9 cellular contexts compared by ENCODE assay signal in genomic region chr4:6732441-6733357, GRCh38. TPM values are rescaled to one million over a fixed set of nuclear protein-coding genes. Genes with fewer than 3 reads are reported as not detected.
DNase-seq lines count a peak whose midpoint lies in the region; ATAC-seq and TF ChIP-seq lines count a peak whose summit lies in the region.
"Had no signal": no experiment of that assay in that cellular context is flagged by ENCODE, and none has a peak within 500 bp of the region (broad histone marks: within the 10 kb centered on the region; RNA-seq: fewer than 3 reads in every experiment).

No MANE protein-coding gene starts in this region.

- peaks cover 2% of the 10 kb centered on the region for H3K4me1 Mint-ChIP-seq in endodermal cell
- H3K4me1 Mint-ChIP-seq in T-cell = peaks cover 9 to 10% (median 10%) of the 10 kb centered on the region in 3 donors
- H3K4me1 Mint-ChIP-seq in activated CD4-positive, alpha-beta T cell treated with anti-CD3 and anti-CD28 coated beads, Interleukin-2, amount 10 ng/mL, durations not matched to agents 24 days and 14 days = peaks cover 6% of the 10 kb centered on the region

- ATAC-seq in T-cell (replicated peaks in 1 of 4) (no peak), GM18867 (IDR thresholded peaks at IDR 0.05; ENCODE audit: unreplicated experiment) (no peak)

- TF ChIP-seq POLR2A in NB4 (IDR thresholded peaks at IDR 0.05; ENCODE audit: extremely low read depth, insufficient read length) = no peak

- H3K4me3 Mint-ChIP-seq in endodermal cell (no peak overlapping the region), T-cell (no peak overlapping the region)
- H3K4me3 Mint-ChIP-seq in activated CD4-positive, alpha-beta T cell treated with anti-CD3 and anti-CD28 coated beads, Interleukin-2, amount 10 ng/mL, durations not matched to agents 24 days and 14 days = no peak overlapping the region
- H3K4me3 Mint-ChIP-seq: brain had no signal

- POLR2A ChIA-PET in T-cell (lab: Charles Lee) = no interaction called here

- CTCF ChIA-PET in T-cell (lab: Charles Lee) = interaction anchor here in 1 of 2 donors (0.5 to 0.8 kb wide), 2 partner anchors 13 to 14 kb away, joined by 3 read pairs; no protein-coding TSS in a partner anchor

- no peaks in the 10 kb centered on the region for H3K9me3 ChIP-seq in endodermal cell (ENCODE audit: control insufficient read depth, low read length)

- H3K4me1 ChIP-seq in endodermal cell (ENCODE audit: control insufficient read depth, insufficient read depth, low read length) = no peaks in the 10 kb centered on the region

- TF ChIP-seq CTCF in NB4 (IDR thresholded peaks at IDR 0.05; ENCODE audit: low read depth, low read length) (no peak), endodermal cell (conservative IDR thresholded peaks at IDR 0.05) (no peak)

- no peak overlapping the region for H3K27ac ChIP-seq in endodermal cell (ENCODE audit: low read depth, low read length)

- DNase-seq in AG08395 (ENCODE audit: low spot score) = peak; percentile 94
- peak; percentile 72 for DNase-seq in NB4 (ENCODE audit: low read depth)
- peak; percentile 71 for DNase-seq in endodermal cell
- DNase-seq in midbrain (lab: John Stamatoyannopoulos, UW) = peak; percentile 56
- no peak for DNase-seq in activated CD4-positive, CD25-positive, alpha-beta regulatory T cell (lab: John Stamatoyannopoulos, UW)
- no peak for DNase-seq in T-cell
- DNase-seq in activated CD4-positive, alpha-beta T cell treated with anti-CD3 and anti-CD28 coated beads, Interleukin-2, amount 10 ng/mL, durations not matched to agents 24 days and 14 days = no peak

- H3K9ac ChIP-seq in endodermal cell (ENCODE audit: extremely low read depth, low read length, poor library complexity, severe bottlenecking) = no peak overlapping the region

- H3K9me3 Mint-ChIP-seq in endodermal cell (no peaks in the 10 kb centered on the region), T-cell (no peaks in the 10 kb centered on the region)
- no peaks in the 10 kb centered on the region for H3K9me3 Mint-ChIP-seq in activated CD4-positive, alpha-beta T cell treated with anti-CD3 and anti-CD28 coated beads, Interleukin-2, amount 10 ng/mL, durations not matched to agents 24 days and 14 days

- no peaks in the 10 kb centered on the region for H3K36me3 Mint-ChIP-seq in endodermal cell (ENCODE audit: low read depth)
- no peaks in the 10 kb centered on the region for H3K36me3 Mint-ChIP-seq in T-cell
- H3K36me3 Mint-ChIP-seq in activated CD4-positive, alpha-beta T cell treated with anti-CD3 and anti-CD28 coated beads, Interleukin-2, amount 10 ng/mL, durations not matched to agents 24 days and 14 days (ENCODE audit: low read depth) = no peaks in the 10 kb centered on the region
- H3K36me3 Mint-ChIP-seq: brain had no signal

- 89 to 92% methylated on average over 15 to 21 of the region's 21 CpGs for WGBS in endodermal cell (ENCODE audit: insufficient coverage in 1 of 2, insufficient read length in 1 of 2), 2 experiments

- H3K27ac Mint-ChIP-seq in endodermal cell (peak overlapping the region; percentile 81), T-cell (no peak overlapping the region)
- H3K27ac Mint-ChIP-seq in activated CD4-positive, alpha-beta T cell treated with anti-CD3 and anti-CD28 coated beads, Interleukin-2, amount 10 ng/mL, durations not matched to agents 24 days and 14 days = no peak overlapping the region

- intact Hi-C loops in activated CD4-positive, alpha-beta T cell treated with anti-CD3 and anti-CD28 coated beads, Interleukin-2, amount 10 ng/mL, durations not matched to agents 24 days and 14 days (cut with micrococcal nuclease) = no loop called here

- H3K4me3 ChIP-seq in NB4 (ENCODE audit: low read depth, low read length) (no peak overlapping the region), endodermal cell (ENCODE audit: low read length) (no peak overlapping the region)

- H3K27me3 Mint-ChIP-seq in endodermal cell (ENCODE audit: insufficient read depth) (peaks cover 4% of the 10 kb centered on the region), T-cell (peaks cover 0 to 1% of the 10 kb centered on the region in 2 donors)
- peaks cover 5% of the 10 kb centered on the region for H3K27me3 Mint-ChIP-seq in activated CD4-positive, alpha-beta T cell treated with anti-CD3 and anti-CD28 coated beads, Interleukin-2, amount 10 ng/mL, durations not matched to agents 24 days and 14 days

- no peaks in the 10 kb centered on the region for H3K36me3 ChIP-seq in endodermal cell (ENCODE audit: control insufficient read depth, insufficient read depth, low read length)

- H3K27me3 ChIP-seq in endodermal cell (ENCODE audit: control insufficient read depth, insufficient read depth, low read length, poor library complexity, severe bottlenecking) = no peaks in the 10 kb centered on the region

RNA-seq across cellular contexts. Expression of gene BLOC1S4, which starts 16.7 kb away (rescaled TPM):
- total RNA-seq in endodermal cell = 10 to 100 TPM; 18.8 to 26.5 TPM
- polyA plus RNA-seq in endodermal cell (2013, experiment 1 of 2) = 21.0 TPM
- 18.1 TPM for polyA plus RNA-seq in endodermal cell (2013, experiment 2 of 2)
- total RNA-seq in T-cell = 10 to 100 TPM; 20.7 to 41.9 (median 36.6) TPM
- 20.1 and 21.4 TPM in 2 replicates for total RNA-seq in activated CD4-positive, alpha-beta T cell treated with anti-CD3 and anti-CD28 coated beads, Interleukin-2, amount 10 ng/mL, durations not matched to agents 24 days and 14 days

RNA-seq across cellular contexts. Expression of gene MRFAP1L1, which starts 23.0 kb away (rescaled TPM):
- 10 to 100 TPM; 45.0 to 50.2 TPM for total RNA-seq in endodermal cell
- 64.3 TPM for polyA plus RNA-seq in endodermal cell (2013, experiment 1 of 2)
- 53.7 TPM for polyA plus RNA-seq in endodermal cell (2013, experiment 2 of 2)
- 100 to 1,000 TPM in 3 of 5 donors, 10 to 100 TPM in 2; 28.8 to 121 (median 112) TPM for total RNA-seq in T-cell
- 51.4 TPM in 2 replicates for total RNA-seq in activated CD4-positive, alpha-beta T cell treated with anti-CD3 and anti-CD28 coated beads, Interleukin-2, amount 10 ng/mL, durations not matched to agents 24 days and 14 days

RNA-seq across cellular contexts. Expression of gene S100P, which starts 39.0 kb away (rescaled TPM):
- total RNA-seq in endodermal cell (not detected), T-cell (1 to 10 TPM in 3 of 5 donors, under 1 TPM in 1, not detected in 1; 0.70 to 3.8 (median 1.9) TPM)
- not detected for polyA plus RNA-seq in endodermal cell (2013, experiment 1 of 2)
- not detected for polyA plus RNA-seq in endodermal cell (2013, experiment 2 of 2)
- 2.1 and 2.8 TPM in 2 replicates for total RNA-seq in activated CD4-positive, alpha-beta T cell treated with anti-CD3 and anti-CD28 coated beads, Interleukin-2, amount 10 ng/mL, durations not matched to agents 24 days and 14 days

RNA-seq across cellular contexts. Expression of gene KIAA0232, which starts 49.8 kb away (rescaled TPM):
- 10 to 100 TPM; 32.9 to 43.5 TPM for total RNA-seq in endodermal cell
- polyA plus RNA-seq in endodermal cell (2013, experiment 1 of 2) = 30.0 TPM
- polyA plus RNA-seq in endodermal cell (2013, experiment 2 of 2) = 32.5 TPM
- 10 to 100 TPM; 16.5 to 20.9 (median 19.3) TPM for total RNA-seq in T-cell
- total RNA-seq in activated CD4-positive, alpha-beta T cell treated with anti-CD3 and anti-CD28 coated beads, Interleukin-2, amount 10 ng/mL, durations not matched to agents 24 days and 14 days = 13.6 and 16.7 TPM in 2 replicates

Comparison
In these comparisons a context has a peak if more than half of its experiments do, and no peak if none do; other contexts are left out.
1. DNase-seq: peak in AG08395 (single experiment), NB4 (single experiment), endodermal cell (single experiment) and midbrain (single experiment); none in activated CD4-positive, CD25-positive, alpha-beta regulatory T cell (0 of 4), T-cell (0 of 34) and activated CD4-positive, alpha-beta T cell treated with anti-CD3 and anti-CD28 coated beads, Interleukin-2, amount 10 ng/mL, durations not matched to agents 24 days and 14 days (single experiment).